25 cellular contexts compared by ENCODE assay signal in genomic region chr19:17237747-17238706, GRCh38. TPM values are rescaled to one million over a fixed set of nuclear protein-coding genes. Genes with fewer than 3 reads are reported as not detected.
A peak's percentile ranks its signal among the peaks of the same experiment; 100 is the strongest.
DNase-seq lines count a peak whose midpoint lies in the region; ATAC-seq and TF ChIP-seq lines count a peak whose summit lies in the region.
"Had no signal": no experiment of that assay in that cellular context is flagged by ENCODE, and none has a peak within 500 bp of the region (broad histone marks: within the 10 kb centered on the region; RNA-seq: fewer than 3 reads in every experiment).

No MANE protein-coding gene starts in this region.

- TF ChIP-seq CTCF in VCaP (conservative IDR thresholded peaks at IDR 0.05) (no peak), stomach (IDR thresholded peaks at IDR 0.05) (no peak)

- H3K27ac Mint-ChIP-seq in activated naive CD4-positive, alpha-beta T cell treated with anti-CD3 and anti-CD28 coated beads, Interleukin-2, amount 50 U/mL, for 24 hours, result no peak overlapping the region
- no peak overlapping the region for H3K27ac Mint-ChIP-seq in memory B cell

- no peaks in the 10 kb centered on the region for H3K27me3 ChIP-seq in stomach
- H3K27me3 ChIP-seq: heart right ventricle, sigmoid colon had no signal

- H3K27me3 Mint-ChIP-seq in activated naive CD4-positive, alpha-beta T cell treated with anti-CD3 and anti-CD28 coated beads, Interleukin-2, amount 50 U/mL, for 24 hours, result no peaks in the 10 kb centered on the region
- no peaks in the 10 kb centered on the region for H3K27me3 Mint-ChIP-seq in memory B cell

- H3K36me3 ChIP-seq in stomach, result peaks cover 4 to 35% (median 32%) of the 10 kb centered on the region in 4 donors

- TF ChIP-seq POLR2A in stomach (IDR thresholded peaks at IDR 0.05), result no peak

- intact Hi-C loops in stomach (cut with DNase I; ENCODE audit: low total_unique reads), result no loop called here

- DNase-seq in activated naive CD4-positive, alpha-beta T cell treated with anti-CD3 and anti-CD28 coated beads, Interleukin-2, amount 50 U/mL, for 16 hours, result no peak
- DNase-seq in memory B cell (ENCODE audit: low spot score in 2 of 2) (no peak), stomach (no peak), mesenteric fat pad (ENCODE audit: low spot score) (no peak)
- no peak for DNase-seq in activated CD4-positive, CD25-positive, alpha-beta regulatory T cell (lab: John Stamatoyannopoulos, UW)
- DNase-seq: activated effector memory CD4-positive, alpha-beta T cell treated with anti-CD3 and anti-CD28 coated beads, Interleukin-2, amount 50 U/mL, for 16 hours; caudate nucleus; DMS153; heart right ventricle; KG1; left cardiac atrium; NCI-H1694 treated with DMSO at 0.1 percent for 48 hours; NCI-H526 treated with DMSO at 0.1 percent for 48 hours; RPMI8226; sigmoid colon; SK-N-SH; stimulated activated CD4-positive, alpha-beta T cell treated with anti-CD3 and anti-CD28 coated beads, Interleukin-15, amount 100 ng/mL, for 24 hours; stimulated activated CD8-positive, alpha-beta memory T cell treated with anti-CD3 and anti-CD28 coated beads, Interleukin-4, amount 100 ng/mL, for 48 hours had no signal

- no peak for TF ChIP-seq EP300 in stomach (IDR thresholded peaks at IDR 0.05)

- no peaks in the 10 kb centered on the region for H3K9me3 ChIP-seq in stomach
- H3K9me3 ChIP-seq: heart right ventricle, sigmoid colon, SK-N-SH had no signal

- peak overlapping the region; percentile 58 for H3K4me3 Mint-ChIP-seq in activated naive CD4-positive, alpha-beta T cell treated with anti-CD3 and anti-CD28 coated beads, Interleukin-2, amount 50 U/mL, for 24 hours
- peak overlapping the region; percentile 55 for H3K4me3 Mint-ChIP-seq in memory B cell

- no peaks in the 10 kb centered on the region for H3K36me3 Mint-ChIP-seq in activated naive CD4-positive, alpha-beta T cell treated with anti-CD3 and anti-CD28 coated beads, Interleukin-2, amount 50 U/mL, for 24 hours
- H3K36me3 Mint-ChIP-seq in memory B cell, result no peaks in the 10 kb centered on the region

- H3K9me3 Mint-ChIP-seq in activated naive CD4-positive, alpha-beta T cell treated with anti-CD3 and anti-CD28 coated beads, Interleukin-2, amount 50 U/mL, for 24 hours, result no peaks in the 10 kb centered on the region
- no peaks in the 10 kb centered on the region for H3K9me3 Mint-ChIP-seq in memory B cell

- H3K4me1 ChIP-seq in stomach, result peaks cover 60 to 89% (median 82%) of the 10 kb centered on the region in 4 donors

- peak overlapping the region; percentile 95 for H3K27ac ChIP-seq in VCaP
- H3K27ac ChIP-seq in stomach, result peak overlapping the region in 3 of 5 donors; percentile 42 to 87 (median 86)
- H3K27ac ChIP-seq: epithelial cell of prostate, sigmoid colon had no signal

- H3K4me3 ChIP-seq in stomach, result no peak overlapping the region
- H3K4me3 ChIP-seq: heart right ventricle, sigmoid colon had no signal

- peaks cover 15% of the 10 kb centered on the region for H3K4me1 Mint-ChIP-seq in activated naive CD4-positive, alpha-beta T cell treated with anti-CD3 and anti-CD28 coated beads, Interleukin-2, amount 50 U/mL, for 24 hours
- peaks cover 6% of the 10 kb centered on the region for H3K4me1 Mint-ChIP-seq in memory B cell

- no peak for ATAC-seq in memory B cell (ENCODE audit: low read depth)
- no peak for ATAC-seq in HG02759 (IDR thresholded peaks at IDR 0.05; ENCODE audit: unreplicated experiment)
- ATAC-seq: heart right ventricle, left cardiac atrium had no signal

- WGBS in stomach, 5 donors, result 89 to 93% (median 90%) methylated on average over 13 of the region's 13 CpGs

RNA-seq across cellular contexts. Expression of gene NR2F6, which starts 7.7 kb away (rescaled TPM):
- total RNA-seq in stomach (100 to 1,000 TPM in 1 of 5 donors, 10 to 100 TPM in 4; 35.3 to 641 (median 47.3) TPM), mesenteric fat pad (42.8 TPM)
- polyA plus RNA-seq in stomach, result 10 to 100 TPM; 34.4 to 57.9 (median 45.0) TPM

RNA-seq across cellular contexts. Expression of gene OCEL1, which starts 12.0 kb away (rescaled TPM):
- total RNA-seq in stomach, result 10 to 100 TPM in 1 of 5 donors, 1 to 10 TPM in 4; 4.7 to 13.0 (median 8.3) TPM
- polyA plus RNA-seq in stomach, result 10 to 100 TPM; 25.9 to 43.2 (median 39.7) TPM
- 29.0 TPM for total RNA-seq in mesenteric fat pad

RNA-seq across cellular contexts. Expression of gene USE1, which starts 22.9 kb away (rescaled TPM):
- total RNA-seq in stomach (100 to 1,000 TPM in 1 of 5 donors, 10 to 100 TPM in 3, not detected in 1; 16.2 to 113 (median 22.1) TPM), mesenteric fat pad (33.2 TPM)
- 10 to 100 TPM; 55.3 to 68.6 (median 64.9) TPM for polyA plus RNA-seq in stomach

RNA-seq across cellular contexts. Expression of gene USHBP1, which starts 26.5 kb away (rescaled TPM):
- total RNA-seq in stomach (1 to 10 TPM in 3 of 5 donors, not detected in 2; 3.3 to 7.7 (median 4.5) TPM), mesenteric fat pad (11.3 TPM)
- 1 to 10 TPM; 2.1 to 4.1 (median 3.5) TPM for polyA plus RNA-seq in stomach
- total RNA-seq: fibroblast of villous mesenchyme, myocyte had no signal
- polyA plus RNA-seq: AG04450 had no signal

RNA-seq across cellular contexts. Expression of gene BABAM1, which starts 29.2 kb away (rescaled TPM):
- total RNA-seq in stomach (100 to 1,000 TPM in 2 of 5 donors, 10 to 100 TPM in 3; 26.2 to 146 (median 59.7) TPM), mesenteric fat pad (66.0 TPM)
- 10 to 100 TPM; 66.3 to 87.1 (median 79.9) TPM for polyA plus RNA-seq in stomach
